In the genomic region with DNA sequence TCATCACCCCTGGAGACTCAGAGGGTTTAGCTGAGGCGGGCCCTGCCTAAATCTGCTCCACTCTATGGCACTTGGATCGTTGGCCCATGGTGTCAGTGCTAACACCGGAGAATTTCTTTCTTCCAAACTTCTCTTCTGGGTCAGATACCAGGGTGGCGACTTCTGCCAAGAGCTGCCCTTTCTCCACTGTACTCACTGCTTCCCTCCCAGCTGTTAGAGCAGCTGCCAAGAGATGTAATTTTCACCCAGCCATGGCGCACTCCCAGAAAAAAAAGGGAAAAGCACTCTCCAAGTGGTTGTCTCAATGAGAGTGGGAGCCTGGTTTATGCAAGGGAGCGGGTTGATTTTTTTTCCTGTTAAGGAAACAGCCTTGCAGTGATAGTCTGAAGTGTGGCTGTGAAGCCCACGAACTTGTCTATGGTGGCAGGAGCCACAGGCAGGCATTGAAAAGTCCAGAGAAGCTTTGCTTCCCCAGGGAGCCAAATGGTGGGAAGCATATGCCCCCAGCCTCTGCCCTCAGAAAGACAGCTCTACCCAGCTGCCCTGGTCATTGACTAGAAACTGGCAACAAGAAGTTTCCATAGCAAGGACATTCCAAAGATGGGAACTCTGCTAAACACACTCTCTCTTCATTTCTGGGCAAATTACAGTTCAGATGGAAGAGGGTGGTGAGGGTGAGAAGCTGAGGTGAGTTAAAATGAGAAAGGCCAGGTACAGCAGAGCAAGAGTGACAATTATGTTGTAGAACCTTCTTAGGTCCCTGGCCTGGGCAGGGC, we compare ENCODE assay signal across 12 cellular contexts. TPM values are rescaled to one million over a fixed set of nuclear protein-coding genes. Genes with fewer than 3 reads are reported as not detected.
DNase-seq lines count a peak whose midpoint lies in the region; ATAC-seq, FAIRE-seq and TF ChIP-seq lines count a peak whose summit lies in the region.
"Had no signal": no experiment of that assay in that cellular context is flagged by ENCODE, and none has a peak within 500 bp of the region (broad histone marks: within the 10 kb centered on the region; RNA-seq: fewer than 3 reads in every experiment).

No MANE protein-coding gene starts in this region.

- no peak overlapping the region for H3K4ac ChIP-seq in H1 (replicated peaks; ENCODE audit: insufficient read length, low read depth, low read length)

- H2BK120ac ChIP-seq in H1 (replicated peaks; ENCODE audit: low read depth, low read length), result no peak overlapping the region

- 80% methylated on average over 7 of the region's 7 CpGs; no CpG with 5 or more reads in 1 of the 2 experiments for WGBS in H1 (ENCODE audit: extremely low coverage in 1 of 2, insufficient coverage in 1 of 2, insufficient read length in 1 of 2, insufficient replicate concordance in 2 of 2, low coverage in 1 of 2, low lambda C conversion rate in 2 of 2, missing lambda C conversion rate in 1 of 2), 2 experiments
- 77 to 89% methylated on average over 5 to 7 of the region's 7 CpGs for WGBS in upper lobe of left lung, 2 donors

- H2BK12ac ChIP-seq in H1 (ENCODE audit: low read depth, low read length), result no peak overlapping the region

- H3K9me3 ChIP-seq in H1 (ENCODE audit: insufficient read depth in 2 of 2, low read depth in 1 of 2, low read length in 1 of 2) (no peaks in the 10 kb centered on the region), muscle layer of duodenum (ENCODE audit: control insufficient read depth in 1 of 2, low read length in 2 of 2) (no peaks in the 10 kb centered on the region), upper lobe of left lung (no peaks in the 10 kb centered on the region)
- H3K9me3 ChIP-seq: A549 had no signal

- peaks cover 99% of the 10 kb centered on the region for H3K36me3 Mint-ChIP-seq in activated T-cell treated with anti-CD3 and anti-CD28 coated beads, Interleukin-2, amount 50 U/mL, for 24 hours (ENCODE audit: low read depth)
- peaks cover 55% of the 10 kb centered on the region for H3K36me3 Mint-ChIP-seq in activated T-cell treated with anti-CD3 and anti-CD28 coated beads, Interleukin-2, amount 50 U/mL, for 4 hours (ENCODE audit: insufficient read depth)

- no peak overlapping the region for H2AFZ ChIP-seq in H1 (ENCODE audit: low read length)

- H3K56ac ChIP-seq in H1 (replicated peaks; ENCODE audit: insufficient read length, low read depth, low read length), result no peak overlapping the region

- no peak overlapping the region for H4K91ac ChIP-seq in H1 (replicated peaks; ENCODE audit: insufficient read length, low read length)

- H2BK15ac ChIP-seq in H1 (ENCODE audit: low read length), result no peak overlapping the region

- H3K27me3 Mint-ChIP-seq in activated T-cell treated with anti-CD3 and anti-CD28 coated beads, Interleukin-2, amount 50 U/mL, for 24 hours, result no peaks in the 10 kb centered on the region
- H3K27me3 Mint-ChIP-seq in activated T-cell treated with anti-CD3 and anti-CD28 coated beads, Interleukin-2, amount 50 U/mL, for 4 hours (ENCODE audit: low read depth), result no peaks in the 10 kb centered on the region

- CTCF ChIA-PET in H1 (lab: Charles Lee; ENCODE audit: partially characterized antibody), result interaction anchor here (0.9 to 25.0 kb wide), 8 partner anchors 9 to 82 kb away, joined by 3 to 449 read pairs (median 6); a partner anchor contains a TSS

- H3K27ac ChIP-seq in H1 (ENCODE audit: low read depth, low read length) (no peak overlapping the region), muscle layer of duodenum (ENCODE audit: low read length) (peak overlapping the region; percentile 85), upper lobe of left lung (peak overlapping the region; percentile 13 to 63 (median 46))
- H3K27ac ChIP-seq: A549 had no signal

- no peak overlapping the region for H4K8ac ChIP-seq in H1 (ENCODE audit: extremely low read depth, insufficient read depth, low read length)

- ATAC-seq in activated T-cell treated with anti-CD3 and anti-CD28 coated beads, Interleukin-2, amount 50 U/mL, for 4 hours, result no peak
- ATAC-seq in upper lobe of left lung (ENCODE audit: low FRiP score in 2 of 2), result peak in 1 of 2 donors; percentile 18
- ATAC-seq in HG03439 (IDR thresholded peaks at IDR 0.05; ENCODE audit: unreplicated experiment), result no peak
- ATAC-seq in HG03342 (IDR thresholded peaks at IDR 0.05; ENCODE audit: unreplicated experiment), result no peak

- no peak overlapping the region for H2AK5ac ChIP-seq in H1 (ENCODE audit: low read depth, low read length)

- peak overlapping the region; percentile 72 for H3K27ac Mint-ChIP-seq in activated T-cell treated with anti-CD3 and anti-CD28 coated beads, Interleukin-2, amount 50 U/mL, for 24 hours

- no peak for DNase-seq in activated T-cell treated with anti-CD3 and anti-CD28 coated beads, Interleukin-2, amount 50 U/mL, for 24 hours
- DNase-seq in activated T-cell treated with anti-CD3 and anti-CD28 coated beads, Interleukin-2, amount 50 U/mL, for 4 hours, result no peak
- DNase-seq in H1 (ENCODE audit: low read depth in 1 of 2, low spot score in 2 of 2), result no peak
- DNase-seq in upper lobe of left lung, result no peak
- no peak for DNase-seq in T-helper 9 cell
- DNase-seq: cerebellar nuclear complex, GF-D8, Kasumi-1 had no signal

- no peak overlapping the region for H3K9ac ChIP-seq in H1 (replicated peaks in 1 of 4; ENCODE audit: extremely low read depth in 1 of 4, low read depth in 3 of 4, low read length in 3 of 4)

- H3K18ac ChIP-seq in H1 (ENCODE audit: extremely low read depth, low read length), result no peak overlapping the region

- TF ChIP-seq CTCF in H1 (IDR thresholded peaks at IDR 0.05; ENCODE audit: control extremely low read depth in 1 of 3, insufficient read depth in 1 of 3, low read depth in 1 of 3, low read length in 3 of 3) (no peak), upper lobe of left lung (IDR thresholded peaks at IDR 0.05) (no peak)

- H2BK20ac ChIP-seq in H1 (ENCODE audit: low read length), result no peak overlapping the region

- no peak for TF ChIP-seq POLR2A in H1 (IDR thresholded peaks at IDR 0.05; ENCODE audit: control extremely low read depth in 1 of 2, low read depth in 2 of 2, low read length in 2 of 2)
- no peak for TF ChIP-seq POLR2A in upper lobe of left lung (IDR thresholded peaks at IDR 0.05)

- H3K4me3 Mint-ChIP-seq in activated T-cell treated with anti-CD3 and anti-CD28 coated beads, Interleukin-2, amount 50 U/mL, for 24 hours, result no peak overlapping the region
- H3K4me3 Mint-ChIP-seq in activated T-cell treated with anti-CD3 and anti-CD28 coated beads, Interleukin-2, amount 50 U/mL, for 4 hours, result no peak overlapping the region

- peaks cover 0 to 1% of the 10 kb centered on the region in 2 experiments for H4K20me1 ChIP-seq in H1 (replicated peaks in 1 of 2; ENCODE audit: control insufficient read depth in 1 of 2, insufficient read depth in 2 of 2, low read length in 2 of 2)

- H3K9me3 Mint-ChIP-seq in activated T-cell treated with anti-CD3 and anti-CD28 coated beads, Interleukin-2, amount 50 U/mL, for 24 hours, result no peaks in the 10 kb centered on the region
- H3K9me3 Mint-ChIP-seq in activated T-cell treated with anti-CD3 and anti-CD28 coated beads, Interleukin-2, amount 50 U/mL, for 4 hours, result no peaks in the 10 kb centered on the region

- TF ChIP-seq EP300 in H1 (IDR thresholded peaks at IDR 0.05; ENCODE audit: borderline replicate concordance in 1 of 2, low read depth in 2 of 2, low read length in 2 of 2), result no peak
- TF ChIP-seq EP300 in upper lobe of left lung (IDR thresholded peaks at IDR 0.05), result no peak

- H3K79me1 ChIP-seq in H1 (ENCODE audit: low read depth, low read length), result no peaks in the 10 kb centered on the region

- no peak overlapping the region for H3K4me2 ChIP-seq in H1 (ENCODE audit: insufficient read depth in 1 of 2, low read depth in 2 of 2, low read length in 2 of 2)
- H3K4me2 ChIP-seq: A549 had no signal

- no peak overlapping the region for H3K23ac ChIP-seq in H1 (ENCODE audit: insufficient read length)

- no peak overlapping the region for H3K14ac ChIP-seq in H1 (ENCODE audit: insufficient read length)

- no peaks in the 10 kb centered on the region for H3K23me2 ChIP-seq in H1 (ENCODE audit: low read depth, low read length)

- no peak overlapping the region for H4K5ac ChIP-seq in H1 (ENCODE audit: insufficient read length, low read depth, low read length)

- FAIRE-seq in H1 (lab: Jason Lieb, UNC), result no peak
- FAIRE-seq: A549 had no signal

- H3K36me3 ChIP-seq in H1 (ENCODE audit: control insufficient read depth in 2 of 4, insufficient read depth in 4 of 4, low read length in 3 of 4) (peaks cover 9 to 38% (median 27%) of the 10 kb centered on the region in 4 experiments; a peak in 7 of 8 replicates), muscle layer of duodenum (ENCODE audit: control insufficient read depth in 1 of 2, insufficient read depth in 2 of 2, low read length in 2 of 2) (peaks cover 37 to 47% of the 10 kb centered on the region in 2 donors), upper lobe of left lung (peaks cover 19 to 99% (median 67%) of the 10 kb centered on the region in 4 donors)

- H3K27me3 ChIP-seq in H1 (replicated peaks in 1 of 4; ENCODE audit: control insufficient read depth in 3 of 4, extremely low read depth in 1 of 4, insufficient read depth in 3 of 4, low read length in 3 of 4) (no peaks in the 10 kb centered on the region), muscle layer of duodenum (ENCODE audit: low read depth, low read length) (no peaks in the 10 kb centered on the region), upper lobe of left lung (no peaks in the 10 kb centered on the region)

- H3K4me1 ChIP-seq in H1 (replicated peaks in 1 of 4; ENCODE audit: control insufficient read depth in 3 of 4, insufficient read depth in 4 of 4, low read length in 3 of 4) (no peaks in the 10 kb centered on the region), muscle layer of duodenum (ENCODE audit: control insufficient read depth in 1 of 2, insufficient read depth in 2 of 2, low read length in 2 of 2) (peaks cover 12 to 34% of the 10 kb centered on the region in 2 donors), upper lobe of left lung (peaks cover 5 to 11% (median 10%) of the 10 kb centered on the region in 4 donors)

- TF ChIP-seq RAD21 in H1 (IDR thresholded peaks at IDR 0.05 in 1 of 2, conservative IDR thresholded peaks at IDR 0.05 in 1 of 2; ENCODE audit: low read depth in 2 of 2, low read length in 2 of 2), result no peak

- POLR2A ChIA-PET in H1 (lab: Charles Lee; ENCODE audit: partially characterized antibody), result interaction anchor here (0.8 to 4.0 kb wide), 12 partner anchors 10 to 348 kb away, joined by 3 to 17 read pairs (median 5); a partner anchor contains a TSS

- peaks cover 6% of the 10 kb centered on the region for H3K4me1 Mint-ChIP-seq in activated T-cell treated with anti-CD3 and anti-CD28 coated beads, Interleukin-2, amount 50 U/mL, for 24 hours (ENCODE audit: low read depth)
- no peaks in the 10 kb centered on the region for H3K4me1 Mint-ChIP-seq in activated T-cell treated with anti-CD3 and anti-CD28 coated beads, Interleukin-2, amount 50 U/mL, for 4 hours (ENCODE audit: low read depth)

- 0 out of 2 replicates have a peak overlapping the region, but pooled peaks have one; percentile 21 for H2BK5ac ChIP-seq in H1 (ENCODE audit: low read depth, low read length)

- no peaks in the 10 kb centered on the region; a peak in 1 of 4 replicates for H3K79me2 ChIP-seq in H1 (ENCODE audit: control insufficient read depth in 1 of 2, insufficient read depth in 2 of 2, low read length in 2 of 2)

- no peak overlapping the region for H3K4me3 ChIP-seq in H1 (ENCODE audit: extremely low read depth in 1 of 4, insufficient read depth in 2 of 4, low read depth in 3 of 4, low read length in 4 of 4)
- peak overlapping the region in 1 of 2 donors; percentile 26 for H3K4me3 ChIP-seq in muscle layer of duodenum (ENCODE audit: low read depth in 1 of 2, low read length in 2 of 2)
- no peak overlapping the region for H3K4me3 ChIP-seq in upper lobe of left lung
- H3K4me3 ChIP-seq: A549 had no signal

RNA-seq across cellular contexts. Expression of a gene that starts 10.7 kb away (rescaled TPM):
- 100 to 1,000 TPM; 112 to 139 (median 123) TPM for total RNA-seq in activated T-cell treated with anti-CD3 and anti-CD28 coated beads, Interleukin-2, amount 50 U/mL, for 4 hours
- total RNA-seq in H1 (2021; fragmentation: NEBNext Ultra II Directional; extraction: Animal tissue kit (Norgen Biotek cat#: 25700)), result 38.5 and 45.6 TPM in 2 replicates
- 23.4 and 38.8 TPM in 2 replicates for polyA plus RNA-seq in H1 (2011; rRNA removed)
- polyA plus RNA-seq in H1 (2011; cell fraction: cytosol; rRNA removed), result 33.3 TPM
- polyA plus RNA-seq in H1 (2011; cell fraction: nucleus; rRNA removed), result 67.6 TPM
- polyA plus RNA-seq in H1 (2012, experiment 1 of 2), result 26.1 to 32.5 TPM (median 31.3 TPM) in 4 replicates
- 15.2 TPM for polyA plus RNA-seq in H1 (2012, experiment 2 of 2)
- 20.6 TPM for polyA plus RNA-seq in H1 (2013, experiment 1 of 2)
- 21.3 TPM for polyA plus RNA-seq in H1 (2013, experiment 2 of 2)
- polyA minus RNA-seq in H1 (2011; rRNA and poly(A)+ RNA removed), result 30.3 and 32.9 TPM in 2 replicates
- polyA minus RNA-seq in H1 (2011; cell fraction: cytosol; rRNA and poly(A)+ RNA removed), result 23.0 TPM
- 30.8 TPM for polyA minus RNA-seq in H1 (2011; cell fraction: nucleus; rRNA and poly(A)+ RNA removed)
- 100 to 1,000 TPM in 2 of 6 donors, 10 to 100 TPM in 4; 45.0 to 138 (median 63.8) TPM for total RNA-seq in upper lobe of left lung

RNA-seq across cellular contexts. Expression of a gene that starts 11.3 kb away (rescaled TPM):
- 10 to 100 TPM; 16.2 to 17.9 (median 16.9) TPM for total RNA-seq in activated T-cell treated with anti-CD3 and anti-CD28 coated beads, Interleukin-2, amount 50 U/mL, for 4 hours
- total RNA-seq in H1 (2021; fragmentation: NEBNext Ultra II Directional; extraction: Animal tissue kit (Norgen Biotek cat#: 25700)), result 33.7 and 35.6 TPM in 2 replicates
- polyA plus RNA-seq in H1 (2011; rRNA removed), result 34.9 and 35.3 TPM in 2 replicates
- polyA plus RNA-seq in H1 (2011; cell fraction: cytosol; rRNA removed), result 20.7 TPM
- polyA plus RNA-seq in H1 (2011; cell fraction: nucleus; rRNA removed), result 80.8 TPM
- 18.8 to 22.7 TPM (median 20.3 TPM) in 4 replicates for polyA plus RNA-seq in H1 (2012, experiment 1 of 2)
- polyA plus RNA-seq in H1 (2012, experiment 2 of 2), result 4.6 TPM
- polyA plus RNA-seq in H1 (2013, experiment 1 of 2), result 18.8 TPM
- 17.3 TPM for polyA plus RNA-seq in H1 (2013, experiment 2 of 2)
- 79.0 and 79.9 TPM in 2 replicates for polyA minus RNA-seq in H1 (2011; rRNA and poly(A)+ RNA removed)
- polyA minus RNA-seq in H1 (2011; cell fraction: cytosol; rRNA and poly(A)+ RNA removed), result 23.1 TPM
- polyA minus RNA-seq in H1 (2011; cell fraction: nucleus; rRNA and poly(A)+ RNA removed), result 39.3 TPM
- 10 to 100 TPM in 4 of 6 donors, 1 to 10 TPM in 2; 9.0 to 24.1 (median 19.8) TPM for total RNA-seq in upper lobe of left lung

RNA-seq across cellular contexts. Expression of a gene that starts 22.0 kb away (rescaled TPM):
- total RNA-seq in activated T-cell treated with anti-CD3 and anti-CD28 coated beads, Interleukin-2, amount 50 U/mL, for 4 hours, result 1 to 10 TPM; 2.5 to 3.9 (median 3.2) TPM
- 300 and 301 TPM in 2 replicates for total RNA-seq in H1 (2021; fragmentation: NEBNext Ultra II Directional; extraction: Animal tissue kit (Norgen Biotek cat#: 25700))
- 140 and 150 TPM in 2 replicates for polyA plus RNA-seq in H1 (2011; rRNA removed)
- 178 TPM for polyA plus RNA-seq in H1 (2011; cell fraction: cytosol; rRNA removed)
- 132 TPM for polyA plus RNA-seq in H1 (2011; cell fraction: nucleus; rRNA removed)
- polyA plus RNA-seq in H1 (2012, experiment 1 of 2), result 186 to 274 TPM (median 201 TPM) in 4 replicates
- polyA plus RNA-seq in H1 (2012, experiment 2 of 2), result 415 TPM
- 193 TPM for polyA plus RNA-seq in H1 (2013, experiment 1 of 2)
- 186 TPM for polyA plus RNA-seq in H1 (2013, experiment 2 of 2)
- polyA minus RNA-seq in H1 (2011; rRNA and poly(A)+ RNA removed), result 97.7 and 118 TPM in 2 replicates
- 36.1 TPM for polyA minus RNA-seq in H1 (2011; cell fraction: cytosol; rRNA and poly(A)+ RNA removed)
- polyA minus RNA-seq in H1 (2011; cell fraction: nucleus; rRNA and poly(A)+ RNA removed), result 59.7 TPM
- total RNA-seq in upper lobe of left lung, result 100 to 1,000 TPM; 105 to 608 (median 334) TPM

RNA-seq across cellular contexts. Expression of a gene that starts 42.6 kb away (rescaled TPM):
- 10 to 100 TPM; 11.1 to 15.4 (median 12.9) TPM for total RNA-seq in activated T-cell treated with anti-CD3 and anti-CD28 coated beads, Interleukin-2, amount 50 U/mL, for 4 hours
- total RNA-seq in H1 (2021; fragmentation: NEBNext Ultra II Directional; extraction: Animal tissue kit (Norgen Biotek cat#: 25700)), result 14.6 and 18.5 TPM in 2 replicates
- 21.1 and 26.7 TPM in 2 replicates for polyA plus RNA-seq in H1 (2011; rRNA removed)
- polyA plus RNA-seq in H1 (2011; cell fraction: cytosol; rRNA removed), result 15.5 TPM
- 85.9 TPM for polyA plus RNA-seq in H1 (2011; cell fraction: nucleus; rRNA removed)
- 13.3 to 18.4 TPM (median 14.8 TPM) in 4 replicates for polyA plus RNA-seq in H1 (2012, experiment 1 of 2)
- polyA plus RNA-seq in H1 (2012, experiment 2 of 2), result 12.4 TPM
- 15.5 TPM for polyA plus RNA-seq in H1 (2013, experiment 1 of 2)
- 14.7 TPM for polyA plus RNA-seq in H1 (2013, experiment 2 of 2)
- 27.2 and 33.9 TPM in 2 replicates for polyA minus RNA-seq in H1 (2011; rRNA and poly(A)+ RNA removed)
- 12.8 TPM for polyA minus RNA-seq in H1 (2011; cell fraction: cytosol; rRNA and poly(A)+ RNA removed)
- 35.6 TPM for polyA minus RNA-seq in H1 (2011; cell fraction: nucleus; rRNA and poly(A)+ RNA removed)
- 100 to 1,000 TPM in 4 of 6 donors, 10 to 100 TPM in 2; 62.8 to 287 (median 153) TPM for total RNA-seq in upper lobe of left lung

Comparison
In these comparisons a context has a peak if more than half of its experiments do, and no peak if none do; other contexts are left out.
1. RNA of a gene that starts 22.0 kb away (total RNA-seq): 105 to 608 TPM in upper lobe of left lung and 300 to 301 TPM in H1; 2.5 to 3.9 TPM in activated T-cell treated with anti-CD3 and anti-CD28 coated beads, Interleukin-2, amount 50 U/mL, for 4 hours; every median in the first group is over 10 times any median in the second.